In the genomic region with DNA sequence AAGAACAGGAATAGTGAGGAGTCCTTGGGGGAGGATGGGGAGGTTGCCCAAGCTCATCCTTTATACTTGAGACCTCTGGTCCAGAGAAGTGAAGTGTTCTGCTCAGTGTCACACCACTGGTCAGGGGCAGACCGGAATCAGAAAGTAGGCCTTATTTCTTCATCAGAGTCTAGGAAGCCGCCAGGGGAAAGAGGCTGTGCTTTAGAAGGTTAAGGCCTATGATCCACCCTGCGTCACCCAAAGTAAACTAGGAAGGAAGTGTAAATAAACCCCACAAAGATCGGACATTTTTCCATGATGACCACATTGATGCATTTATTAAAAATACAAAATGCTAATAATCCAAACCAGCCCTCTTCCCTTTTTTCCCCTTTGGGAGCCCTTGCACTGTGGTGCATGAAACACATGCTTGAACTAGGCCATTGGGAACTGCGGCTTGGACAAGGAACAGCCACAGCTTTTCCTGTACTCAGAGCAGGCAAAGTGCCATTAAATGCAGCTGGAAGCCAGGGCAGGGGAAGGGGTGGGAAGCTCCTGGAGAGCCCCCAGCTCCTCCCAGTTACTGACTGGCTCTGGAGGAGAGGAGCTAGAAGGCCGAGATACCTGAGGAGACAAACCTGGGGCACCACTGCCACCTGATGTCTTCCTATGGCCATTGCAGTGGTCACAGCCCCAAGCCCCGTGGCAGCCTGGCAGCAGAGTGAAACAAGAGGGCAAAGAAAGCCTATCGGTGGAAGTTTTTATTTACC, we compare ENCODE assay signal across 1 cellular context.
TF ChIP-seq lines count a peak whose summit lies in the region.

No MANE protein-coding gene starts in this region.

TF ChIP-seq in Ishikawa, 13 proteins besides CTCF, POLR2A, EP300 and RAD21 (continued from another document):
- TF ChIP-seq TCF12 (IDR thresholded peaks at IDR 0.05; ENCODE audit: low read depth) (no peak), NFIC (IDR thresholded peaks at IDR 0.05) (no peak)
